9 cellular contexts compared by ENCODE assay signal in the genomic region with DNA sequence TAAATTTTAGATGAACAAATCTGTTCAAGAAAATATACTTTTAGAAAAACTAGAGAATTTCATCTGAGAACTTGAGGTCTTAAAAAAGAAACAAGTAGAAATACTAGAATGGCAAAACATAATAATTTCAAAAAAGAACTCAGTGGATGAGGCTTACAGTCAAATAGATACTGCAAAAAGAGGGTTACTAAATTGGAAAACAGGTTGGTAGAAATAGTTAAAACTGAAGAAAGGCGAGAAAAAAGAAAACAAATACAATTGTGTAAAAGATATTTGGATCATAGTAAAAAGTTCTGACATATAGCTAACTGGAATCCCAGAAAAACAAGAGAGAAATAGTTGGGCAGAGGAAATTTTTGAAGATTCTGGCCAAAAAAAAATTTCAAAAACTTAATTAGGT.
"Had no signal": no experiment of that assay in that cellular context is flagged by ENCODE, and none has a peak within 500 bp of the region (broad histone marks: within the 10 kb centered on the region; RNA-seq: fewer than 3 reads in every experiment).

No MANE protein-coding gene starts in this region.

- H3K4me3 ChIP-seq: GM23338 had no signal

- ATAC-seq: GM23338, HepG2 had no signal

- FAIRE-seq: H1, H54, HepG2 had no signal

- DNase-seq: H9, HCEC 1CT, HFFc6, KBM-7 had no signal

- H3K27ac ChIP-seq: HL-60 had no signal
